Comparison of ENCODE assay signal across 20 cellular contexts in the genomic region with DNA sequence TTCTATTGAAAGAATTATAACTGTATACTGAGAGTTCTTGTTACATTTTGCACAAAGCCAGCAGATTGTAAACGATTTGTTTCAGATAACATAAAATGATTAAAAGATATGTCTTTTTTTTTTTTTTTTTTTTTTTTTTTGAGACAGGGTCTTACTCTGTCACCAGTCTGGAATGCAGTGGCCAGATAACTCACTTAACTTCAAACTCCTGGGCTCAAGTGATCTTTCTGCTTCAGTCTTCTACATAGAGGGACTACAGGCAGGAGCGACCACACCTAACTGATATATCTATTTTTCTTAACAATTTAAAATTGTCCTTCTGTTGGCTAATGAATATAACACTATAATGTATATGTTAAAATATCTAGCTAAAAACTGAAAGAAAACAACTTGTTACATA.
"Had no signal": no experiment of that assay in that cellular context is flagged by ENCODE, and none has a peak within 500 bp of the region (broad histone marks: within the 10 kb centered on the region; RNA-seq: fewer than 3 reads in every experiment).

No MANE protein-coding gene starts in this region.

- H3K4me2 ChIP-seq: hepatocyte had no signal

- DNase-seq: activated CD4-positive, alpha-beta memory T cell treated with anti-CD3 and anti-CD28 coated beads, Interleukin-2, amount 10 ng/mL, durations not matched to agents 7 days and 5 days; activated CD4-positive, alpha-beta T cell treated with anti-CD3 and anti-CD28 coated beads for 48 hours; activated gamma-delta T cell treated with Interleukin-2 at 50 U/mL for 16 hours; activated T-cell treated with anti-CD3 and anti-CD28 coated beads for 4 hours; anterior cingulate cortex; central memory CD4-positive, alpha-beta T cell; dermis blood vessel endothelial cell; effector CD8-positive, alpha-beta T cell; erythroblast; foreskin fibroblast; left cardiac atrium; right cardiac atrium; stimulated activated CD4-positive, alpha-beta T cell treated with anti-CD3 and anti-CD28 coated beads, Interleukin-1b, Interleukin-23, amount 100 ng/mL, for 48 hours; stomach; T-helper 9 cell had no signal

- H2AFZ ChIP-seq: hepatocyte, parathyroid adenoma had no signal

- H3K9me3 ChIP-seq: neutrophil, stomach, suprapubic skin, tibial nerve had no signal

- H3K27me3 ChIP-seq: hepatocyte, neutrophil, stomach, suprapubic skin, tibial nerve had no signal

- H3K9ac ChIP-seq: parathyroid adenoma had no signal

- H3K4me3 ChIP-seq: hepatocyte, stomach, suprapubic skin, tibial nerve had no signal

- ATAC-seq: left cardiac atrium, right cardiac atrium had no signal

- H3K79me2 ChIP-seq: hepatocyte, parathyroid adenoma had no signal

- H3K4me1 ChIP-seq: parathyroid adenoma, stomach, suprapubic skin, tibial nerve had no signal

- H3K36me3 ChIP-seq: neutrophil, stomach, suprapubic skin, tibial nerve had no signal

- H3K27ac ChIP-seq: hepatocyte, neutrophil, parathyroid adenoma, stomach, suprapubic skin, tibial nerve had no signal
